In genomic region chr1:109508873-109509175, GRCh38 we compare ENCODE assay signal across 7 cellular contexts. TPM values are rescaled to one million over a fixed set of nuclear protein-coding genes. Genes with fewer than 3 reads are reported as not detected.
DNase-seq lines count a peak whose midpoint lies in the region; ATAC-seq lines count a peak whose summit lies in the region.

No MANE protein-coding gene starts in this region.

- peaks cover 38% of the 10 kb centered on the region for H3K27me3 ChIP-seq in HUES48 (ENCODE audit: control insufficient read depth, insufficient read depth, low read length)

- no peaks in the 10 kb centered on the region for H3K9me3 ChIP-seq in HUES48 (ENCODE audit: control insufficient read depth, insufficient read depth, low read length)

- no peak for DNase-seq in activated naive CD8-positive, alpha-beta T cell treated with anti-CD3 and anti-CD28 coated beads, Interleukin-2, amount 50 U/mL, for 24 hours
- DNase-seq in immature natural killer cell (no peak), RKO (ENCODE audit: low spot score) (no peak), iPS-NIHi7 (ENCODE audit: extremely low spot score) (no peak)
- DNase-seq in stimulated activated naive CD8-positive, alpha-beta T cell treated with anti-CD3 and anti-CD28 coated beads, Interleukin-15, amount 100 ng/mL, for 72 hours = no peak

- H3K4me3 Mint-ChIP-seq in activated naive CD8-positive, alpha-beta T cell treated with anti-CD3 and anti-CD28 coated beads, Interleukin-2, amount 50 U/mL, for 24 hours = peak overlapping the region; percentile 82
- peak overlapping the region; percentile 82 to 92 (median 86) for H3K4me3 Mint-ChIP-seq in immature natural killer cell
- peak overlapping the region; percentile 89 to 97 for H3K4me3 Mint-ChIP-seq in stimulated activated naive CD8-positive, alpha-beta T cell treated with anti-CD3 and anti-CD28 coated beads, Interleukin-15, amount 100 ng/mL, for 72 hours

- no peaks in the 10 kb centered on the region for H3K9me3 Mint-ChIP-seq in activated naive CD8-positive, alpha-beta T cell treated with anti-CD3 and anti-CD28 coated beads, Interleukin-2, amount 50 U/mL, for 24 hours
- no peaks in the 10 kb centered on the region for H3K9me3 Mint-ChIP-seq in immature natural killer cell
- H3K9me3 Mint-ChIP-seq in stimulated activated naive CD8-positive, alpha-beta T cell treated with anti-CD3 and anti-CD28 coated beads, Interleukin-15, amount 100 ng/mL, for 72 hours = no peaks in the 10 kb centered on the region

- no peaks in the 10 kb centered on the region for H3K36me3 ChIP-seq in HUES48 (ENCODE audit: control insufficient read depth, insufficient read depth, low read length)

- peaks cover 47% of the 10 kb centered on the region for H3K4me1 Mint-ChIP-seq in activated naive CD8-positive, alpha-beta T cell treated with anti-CD3 and anti-CD28 coated beads, Interleukin-2, amount 50 U/mL, for 24 hours
- H3K4me1 Mint-ChIP-seq in immature natural killer cell = peaks cover 46 to 55% of the 10 kb centered on the region in 2 donors
- H3K4me1 Mint-ChIP-seq in stimulated activated naive CD8-positive, alpha-beta T cell treated with anti-CD3 and anti-CD28 coated beads, Interleukin-15, amount 100 ng/mL, for 72 hours = peaks cover 80% of the 10 kb centered on the region

- H3K4me1 ChIP-seq in HUES48 (ENCODE audit: control insufficient read depth, insufficient read depth, low read length) = peaks cover 5% of the 10 kb centered on the region

- no peak overlapping the region for H3K9ac ChIP-seq in HUES48 (ENCODE audit: low read depth, low read length)

- H3K4me3 ChIP-seq in HUES48 (ENCODE audit: low read depth, low read length) = peak overlapping the region; percentile 85; the same call in 1 of the 2 replicates

- H3K27ac ChIP-seq in HUES48 (ENCODE audit: low read depth, low read length) = no peak overlapping the region

- H3K36me3 Mint-ChIP-seq in activated naive CD8-positive, alpha-beta T cell treated with anti-CD3 and anti-CD28 coated beads, Interleukin-2, amount 50 U/mL, for 24 hours (ENCODE audit: low read depth) = no peaks in the 10 kb centered on the region
- H3K36me3 Mint-ChIP-seq in immature natural killer cell = peaks cover 0 to 5% (median 0%) of the 10 kb centered on the region in 3 donors

- H3K27me3 Mint-ChIP-seq in activated naive CD8-positive, alpha-beta T cell treated with anti-CD3 and anti-CD28 coated beads, Interleukin-2, amount 50 U/mL, for 24 hours = no peaks in the 10 kb centered on the region
- peaks cover 0 to 9% (median 6%) of the 10 kb centered on the region in 3 donors for H3K27me3 Mint-ChIP-seq in immature natural killer cell (ENCODE audit: low read depth in 3 of 3)
- H3K27me3 Mint-ChIP-seq in stimulated activated naive CD8-positive, alpha-beta T cell treated with anti-CD3 and anti-CD28 coated beads, Interleukin-15, amount 100 ng/mL, for 72 hours = no peaks in the 10 kb centered on the region

- no peak for ATAC-seq in activated naive CD8-positive, alpha-beta T cell treated with anti-CD3 and anti-CD28 coated beads, Interleukin-2, amount 50 U/mL, for 24 hours
- ATAC-seq in stimulated activated naive CD8-positive, alpha-beta T cell treated with anti-CD3 and anti-CD28 coated beads, Interleukin-15, amount 100 ng/mL, for 72 hours = peak; percentile 30
- ATAC-seq in HG02884 (IDR thresholded peaks at IDR 0.05; ENCODE audit: unreplicated experiment) = no peak

- H3K27ac Mint-ChIP-seq in activated naive CD8-positive, alpha-beta T cell treated with anti-CD3 and anti-CD28 coated beads, Interleukin-2, amount 50 U/mL, for 24 hours = peak overlapping the region; percentile 46
- peak overlapping the region in 4 of 6 donors; percentile 40 to 62 (median 48) for H3K27ac Mint-ChIP-seq in immature natural killer cell
- peak overlapping the region; percentile 47 to 94 for H3K27ac Mint-ChIP-seq in stimulated activated naive CD8-positive, alpha-beta T cell treated with anti-CD3 and anti-CD28 coated beads, Interleukin-15, amount 100 ng/mL, for 72 hours

RNA-seq across cellular contexts. Expression of gene AMIGO1, which starts 0.7 kb away (rescaled TPM):
- 10 to 100 TPM in 1 of 3 donors, 1 to 10 TPM in 2; 3.6 to 12.5 (median 5.0) TPM for polyA plus RNA-seq in immature natural killer cell

RNA-seq across cellular contexts. Expression of gene CYB561D1, which starts 14.9 kb away (rescaled TPM):
- 10 to 100 TPM in 2 of 3 donors, 1 to 10 TPM in 1; 8.8 to 20.3 (median 10.2) TPM for polyA plus RNA-seq in immature natural killer cell

RNA-seq across cellular contexts. Expression of gene ATXN7L2, which starts 25.1 kb away (rescaled TPM):
- polyA plus RNA-seq in immature natural killer cell = 1 to 10 TPM in 2 of 3 donors, under 1 TPM in 1; 0.94 to 8.9 (median 4.1) TPM

RNA-seq across cellular contexts. Expression of gene GPR61, which starts 30.8 kb away (rescaled TPM):
- not detected for polyA plus RNA-seq in immature natural killer cell

RNA-seq across cellular contexts. Expression of gene GNAI3, which starts 39.6 kb away (rescaled TPM):
- polyA plus RNA-seq in immature natural killer cell = 10 to 100 TPM in 2 of 3 donors, 1 to 10 TPM in 1; 8.8 to 16.8 (median 10.3) TPM
